7 cellular contexts compared by ENCODE assay signal in the genomic region with DNA sequence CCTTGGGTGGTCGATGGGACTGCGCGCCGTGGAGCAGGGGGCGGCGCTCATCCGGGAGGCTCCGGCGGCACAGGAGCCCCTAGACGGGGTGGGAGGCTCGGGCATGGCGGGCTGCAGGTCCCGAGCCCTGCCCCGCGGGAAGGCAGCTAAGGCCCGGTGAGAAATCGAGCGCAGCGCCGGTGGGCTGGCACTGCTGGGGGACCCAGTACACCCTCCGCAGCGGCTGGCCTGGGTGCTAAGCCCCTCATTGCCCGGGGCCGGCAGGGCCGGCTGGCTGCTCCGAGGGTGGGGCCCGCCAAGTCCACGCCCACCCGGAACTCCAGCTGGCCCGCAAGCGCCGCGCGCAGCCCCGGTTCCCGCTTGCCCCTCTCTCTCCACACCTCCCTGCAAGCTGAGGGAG. TPM values are rescaled to one million over a fixed set of nuclear protein-coding genes. Genes with fewer than 3 reads are reported as not detected.
"Had no signal": no experiment of that assay in that cellular context is flagged by ENCODE, and none has a peak within 500 bp of the region (broad histone marks: within the 10 kb centered on the region; RNA-seq: fewer than 3 reads in every experiment).

No MANE protein-coding gene starts in this region.

RNA-seq across cellular contexts. Expression of a gene that starts 35.7 kb away (rescaled TPM):
- total RNA-seq: LHCN-M2, MCF 10A, PC-3, Peyer's patch, Right ventricle myocardium superior, SJSA1 had no signal
- polyA plus RNA-seq: SK-N-SH had no signal

RNA-seq across cellular contexts. Expression of a gene that starts 58.3 kb away (rescaled TPM):
- total RNA-seq: LHCN-M2, MCF 10A, SJSA1 had no signal
